2 cellular contexts compared by ENCODE assay signal in genomic region chr4:39658756-39659155, GRCh38.
TF ChIP-seq lines count a peak whose summit lies in the region.

No MANE protein-coding gene starts in this region.

TF ChIP-seq in IMR-90, 13 proteins besides CTCF, POLR2A, EP300 and RAD21:
- TF ChIP-seq, protein P1, sequence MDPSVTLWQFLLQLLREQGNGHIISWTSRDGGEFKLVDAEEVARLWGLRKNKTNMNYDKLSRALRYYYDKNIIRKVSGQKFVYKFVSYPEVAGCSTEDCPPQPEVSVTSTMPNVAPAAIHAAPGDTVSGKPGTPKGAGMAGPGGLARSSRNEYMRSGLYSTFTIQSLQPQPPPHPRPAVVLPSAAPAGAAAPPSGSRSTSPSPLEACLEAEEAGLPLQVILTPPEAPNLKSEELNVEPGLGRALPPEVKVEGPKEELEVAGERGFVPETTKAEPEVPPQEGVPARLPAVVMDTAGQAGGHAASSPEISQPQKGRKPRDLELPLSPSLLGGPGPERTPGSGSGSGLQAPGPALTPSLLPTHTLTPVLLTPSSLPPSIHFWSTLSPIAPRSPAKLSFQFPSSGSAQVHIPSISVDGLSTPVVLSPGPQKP (IDR thresholded peaks at IDR 0.05; ENCODE audit: borderline replicate concordance, low read depth, low read length): no peak
- no peak for TF ChIP-seq MAZ (IDR thresholded peaks at IDR 0.05; ENCODE audit: borderline replicate concordance, low read depth, low read length)
- TF ChIP-seq CHD1 (IDR thresholded peaks at IDR 0.05; ENCODE audit: low read depth, low read length): no peak
- TF ChIP-seq FOS (IDR thresholded peaks at IDR 0.05; ENCODE audit: low read depth, low read length): no peak
- TF ChIP-seq SMC3 (IDR thresholded peaks at IDR 0.05; ENCODE audit: low read depth, low read length): peak; percentile 49; the same call in 1 of the 2 replicates
TF ChIP-seq in IMR-90: peak in this region for 1.

TF ChIP-seq in K562, 482 proteins besides CTCF, POLR2A, EP300 and RAD21:
- TF ChIP-seq, protein P2, sequence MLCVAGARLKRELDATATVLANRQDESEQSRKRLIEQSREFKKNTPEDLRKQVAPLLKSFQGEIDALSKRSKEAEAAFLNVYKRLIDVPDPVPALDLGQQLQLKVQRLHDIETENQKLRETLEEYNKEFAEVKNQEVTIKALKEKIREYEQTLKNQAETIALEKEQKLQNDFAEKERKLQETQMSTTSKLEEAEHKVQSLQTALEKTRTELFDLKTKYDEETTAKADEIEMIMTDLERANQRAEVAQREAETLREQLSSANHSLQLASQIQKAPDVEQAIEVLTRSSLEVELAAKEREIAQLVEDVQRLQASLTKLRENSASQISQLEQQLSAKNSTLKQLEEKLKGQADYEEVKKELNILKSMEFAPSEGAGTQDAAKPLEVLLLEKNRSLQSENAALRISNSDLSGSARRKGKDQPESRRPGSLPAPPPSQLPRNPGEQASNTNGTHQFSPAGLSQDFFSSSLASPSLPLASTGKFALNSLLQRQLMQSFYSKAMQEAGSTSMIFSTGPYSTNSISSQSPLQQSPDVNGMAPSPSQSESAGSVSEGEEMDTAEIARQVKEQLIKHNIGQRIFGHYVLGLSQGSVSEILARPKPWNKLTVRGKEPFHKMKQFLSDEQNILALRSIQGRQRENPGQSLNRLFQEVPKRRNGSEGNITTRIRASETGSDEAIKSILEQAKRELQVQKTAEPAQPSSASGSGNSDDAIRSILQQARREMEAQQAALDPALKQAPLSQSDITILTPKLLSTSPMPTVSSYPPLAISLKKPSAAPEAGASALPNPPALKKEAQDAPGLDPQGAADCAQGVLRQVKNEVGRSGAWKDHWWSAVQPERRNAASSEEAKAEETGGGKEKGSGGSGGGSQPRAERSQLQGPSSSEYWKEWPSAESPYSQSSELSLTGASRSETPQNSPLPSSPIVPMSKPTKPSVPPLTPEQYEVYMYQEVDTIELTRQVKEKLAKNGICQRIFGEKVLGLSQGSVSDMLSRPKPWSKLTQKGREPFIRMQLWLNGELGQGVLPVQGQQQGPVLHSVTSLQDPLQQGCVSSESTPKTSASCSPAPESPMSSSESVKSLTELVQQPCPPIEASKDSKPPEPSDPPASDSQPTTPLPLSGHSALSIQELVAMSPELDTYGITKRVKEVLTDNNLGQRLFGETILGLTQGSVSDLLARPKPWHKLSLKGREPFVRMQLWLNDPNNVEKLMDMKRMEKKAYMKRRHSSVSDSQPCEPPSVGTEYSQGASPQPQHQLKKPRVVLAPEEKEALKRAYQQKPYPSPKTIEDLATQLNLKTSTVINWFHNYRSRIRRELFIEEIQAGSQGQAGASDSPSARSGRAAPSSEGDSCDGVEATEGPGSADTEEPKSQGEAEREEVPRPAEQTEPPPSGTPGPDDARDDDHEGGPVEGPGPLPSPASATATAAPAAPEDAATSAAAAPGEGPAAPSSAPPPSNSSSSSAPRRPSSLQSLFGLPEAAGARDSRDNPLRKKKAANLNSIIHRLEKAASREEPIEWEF (CRISPR knock-in tag; IDR thresholded peaks at IDR 0.05): no peak
- no peak for TF ChIP-seq ZNF143 (CRISPR knock-in tag; IDR thresholded peaks at IDR 0.05)
- no peak for TF ChIP-seq ZNF3 (CRISPR knock-in tag; IDR thresholded peaks at IDR 0.05)
- TF ChIP-seq, protein P3, sequence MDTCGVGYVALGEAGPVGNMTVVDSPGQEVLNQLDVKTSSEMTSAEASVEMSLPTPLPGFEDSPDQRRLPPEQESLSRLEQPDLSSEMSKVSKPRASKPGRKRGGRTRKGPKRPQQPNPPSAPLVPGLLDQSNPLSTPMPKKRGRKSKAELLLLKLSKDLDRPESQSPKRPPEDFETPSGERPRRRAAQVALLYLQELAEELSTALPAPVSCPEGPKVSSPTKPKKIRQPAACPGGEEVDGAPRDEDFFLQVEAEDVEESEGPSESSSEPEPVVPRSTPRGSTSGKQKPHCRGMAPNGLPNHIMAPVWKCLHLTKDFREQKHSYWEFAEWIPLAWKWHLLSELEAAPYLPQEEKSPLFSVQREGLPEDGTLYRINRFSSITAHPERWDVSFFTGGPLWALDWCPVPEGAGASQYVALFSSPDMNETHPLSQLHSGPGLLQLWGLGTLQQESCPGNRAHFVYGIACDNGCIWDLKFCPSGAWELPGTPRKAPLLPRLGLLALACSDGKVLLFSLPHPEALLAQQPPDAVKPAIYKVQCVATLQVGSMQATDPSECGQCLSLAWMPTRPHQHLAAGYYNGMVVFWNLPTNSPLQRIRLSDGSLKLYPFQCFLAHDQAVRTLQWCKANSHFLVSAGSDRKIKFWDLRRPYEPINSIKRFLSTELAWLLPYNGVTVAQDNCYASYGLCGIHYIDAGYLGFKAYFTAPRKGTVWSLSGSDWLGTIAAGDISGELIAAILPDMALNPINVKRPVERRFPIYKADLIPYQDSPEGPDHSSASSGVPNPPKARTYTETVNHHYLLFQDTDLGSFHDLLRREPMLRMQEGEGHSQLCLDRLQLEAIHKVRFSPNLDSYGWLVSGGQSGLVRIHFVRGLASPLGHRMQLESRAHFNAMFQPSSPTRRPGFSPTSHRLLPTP (IDR thresholded peaks at IDR 0.05; ENCODE audit: borderline replicate concordance, extremely low read depth, insufficient read length): no peak
- TF ChIP-seq U2AF2 (optimal IDR thresholded peaks at IDR 0.05; ENCODE audit: low read depth, low read length): no peak
- no peak for TF ChIP-seq ZNF57 (CRISPR knock-in tag; IDR thresholded peaks at IDR 0.05)
- TF ChIP-seq BCLAF1 (IDR thresholded peaks at IDR 0.05; ENCODE audit: borderline replicate concordance in 1 of 2, control insufficient read depth in 1 of 2, low read depth in 2 of 2, low read length in 1 of 2): no peak
- TF ChIP-seq ZNF79 (CRISPR knock-in tag; IDR thresholded peaks at IDR 0.05; ENCODE audit: low read depth): no peak
- TF ChIP-seq ZNF76 (CRISPR knock-in tag; IDR thresholded peaks at IDR 0.05; ENCODE audit: borderline replicate concordance): no peak
